Comparison of ENCODE assay signal across 28 cellular contexts in the genomic region with DNA sequence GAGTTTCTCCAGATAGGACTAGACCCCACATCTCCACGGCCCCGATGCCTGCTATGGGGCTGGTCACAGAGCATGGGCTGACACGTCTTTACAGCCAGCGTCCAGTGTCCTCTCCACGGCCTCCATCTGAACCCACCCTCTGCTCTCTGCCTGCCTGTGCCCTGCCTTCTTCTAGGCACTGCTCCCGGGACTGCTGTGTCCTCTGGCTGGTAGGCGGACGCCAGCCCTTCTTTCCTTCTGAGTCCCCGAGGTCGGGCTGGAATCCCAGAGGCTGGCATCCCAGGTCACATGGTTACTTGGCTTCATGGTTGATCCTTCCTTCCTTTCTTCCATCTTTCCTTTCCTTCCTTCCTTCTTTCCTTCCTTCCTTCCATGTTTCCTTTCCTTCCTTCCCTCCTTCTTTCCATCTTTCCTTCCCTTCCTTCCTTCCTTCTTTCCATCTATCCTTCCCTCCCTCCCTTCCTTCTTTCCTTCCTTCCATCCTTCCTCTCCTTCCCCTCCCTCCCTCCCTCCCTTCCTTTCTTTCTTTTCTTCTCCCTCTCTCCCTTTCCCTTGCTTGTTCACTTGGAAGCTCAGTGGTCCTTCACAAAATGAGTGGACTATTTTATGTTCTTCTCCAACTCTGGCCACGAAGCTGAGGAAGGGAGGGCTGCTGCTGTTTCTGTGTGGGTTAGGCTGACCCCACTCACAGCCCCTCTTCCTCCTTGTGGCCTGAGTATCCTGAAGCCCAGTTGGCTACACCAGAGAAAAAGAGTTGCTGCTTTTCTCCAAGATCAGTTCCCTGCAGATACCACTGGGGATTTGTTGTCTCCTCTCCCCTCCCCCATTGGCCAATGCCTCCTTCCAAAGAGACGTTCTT.
A peak's percentile ranks its signal among the peaks of the same experiment; 100 is the strongest.
DNase-seq lines count a peak whose midpoint lies in the region; ATAC-seq and TF ChIP-seq lines count a peak whose summit lies in the region.
"Had no signal": no experiment of that assay in that cellular context is flagged by ENCODE, and none has a peak within 500 bp of the region (broad histone marks: within the 10 kb centered on the region; RNA-seq: fewer than 3 reads in every experiment).

No MANE protein-coding gene starts in this region.

- no peak overlapping the region for H2BK120ac ChIP-seq in H9 (ENCODE audit: low read depth, low read length, poor library complexity, severe bottlenecking)

- H3K4me1 ChIP-seq in H9 (ENCODE audit: insufficient read depth, low read length) (peaks cover 5% of the 10 kb centered on the region; the same call in 1 of the 2 replicates), skeletal muscle tissue (ENCODE audit: control insufficient read depth in 3 of 3, insufficient read depth in 3 of 3, low read length in 3 of 3) (peaks cover 3 to 19% (median 10%) of the 10 kb centered on the region in 3 donors)
- H3K4me1 ChIP-seq: ascending aorta, pancreas had no signal

- no peak overlapping the region for H3T11ph ChIP-seq in H9 (ENCODE audit: low read length)

- no peak overlapping the region for H3K18ac ChIP-seq in H9 (ENCODE audit: insufficient read length, low read depth, low read length)

- no peaks in the 10 kb centered on the region; a peak in 1 of 5 replicates for H3K9me3 Mint-ChIP-seq in H9
- no peaks in the 10 kb centered on the region for H3K9me3 Mint-ChIP-seq in chondrocyte (ENCODE audit: low read depth)
- H3K9me3 Mint-ChIP-seq: activated naive CD8-positive, alpha-beta T cell treated with anti-CD3 and anti-CD28 coated beads for 36 hours; central memory CD8-positive, alpha-beta T cell had no signal

- H3K27me3 ChIP-seq in H9 (ENCODE audit: insufficient read depth, low read length) = no peaks in the 10 kb centered on the region
- no peaks in the 10 kb centered on the region for H3K27me3 ChIP-seq in layer of hippocampus (ENCODE audit: control insufficient read depth, insufficient read depth, low read length)
- peaks cover 0 to 2% (median 0%) of the 10 kb centered on the region in 3 donors for H3K27me3 ChIP-seq in skeletal muscle tissue (ENCODE audit: control insufficient read depth in 3 of 3, insufficient read depth in 3 of 3, low read length in 3 of 3)
- H3K27me3 ChIP-seq: ascending aorta, pancreas, stomach, transverse colon had no signal

- no peak overlapping the region for H2BK20ac ChIP-seq in H9 (ENCODE audit: low read depth, low read length, poor library complexity, severe bottlenecking)

- H3K4me3 ChIP-seq in coronary artery (no peak overlapping the region), skeletal muscle tissue (ENCODE audit: low read length in 3 of 3) (no peak overlapping the region)
- H3K4me3 ChIP-seq: ascending aorta, pancreas, SK-N-MC, stomach, transverse colon had no signal

- H3K27ac ChIP-seq in H9 (ENCODE audit: insufficient read length, low read depth, low read length) = no peak overlapping the region
- H3K27ac ChIP-seq in coronary artery = peak overlapping the region; percentile 28 to 59
- H3K27ac ChIP-seq in layer of hippocampus (ENCODE audit: low read depth, low read length) = peak overlapping the region; percentile 60
- peak overlapping the region; percentile 30 for H3K27ac ChIP-seq in skeletal muscle tissue (ENCODE audit: low read depth, low read length)
- H3K27ac ChIP-seq: ascending aorta, epithelial cell of prostate, KMS-11, pancreas, SK-N-MC, stomach, transverse colon had no signal

- H2BK15ac ChIP-seq in H9 (ENCODE audit: low read depth, low read length) = no peak overlapping the region

- no peaks in the 10 kb centered on the region for H3K79me1 ChIP-seq in H9 (ENCODE audit: insufficient read depth, low read depth, low read length, poor library complexity, severe bottlenecking)

- no peak overlapping the region for H4K8ac ChIP-seq in H9 (replicated peaks; ENCODE audit: insufficient read length, low read depth, low read length)

- DNase-seq in H9 = no peak
- DNase-seq in coronary artery (ENCODE audit: low spot score) = no peak
- no peak for DNase-seq in chondrocyte (ENCODE audit: low spot score)
- DNase-seq: activated naive CD8-positive, alpha-beta T cell treated with anti-CD3 and anti-CD28 coated beads for 36 hours; activated T-cell treated with anti-CD3 and anti-CD28 coated beads for 4 hours; Caco-2; DMS79; GDM1; MM.1S; naive B cell; NCI-H2081 treated with DMSO at 0.1 percent for 48 hours; NCI-H345; NCI-H748 treated with DMSO at 0.1 percent for 48 hours; retina; stimulated activated CD4-positive, alpha-beta T cell treated with anti-CD3 and anti-CD28 coated beads, Interleukin-2, amount 100 ng/mL, for 24 hours; stomach; transverse colon had no signal

- H3K79me2 ChIP-seq in H9 (ENCODE audit: insufficient read depth, low read length) = no peaks in the 10 kb centered on the region

- H2AK5ac ChIP-seq in H9 (ENCODE audit: insufficient read length, low read length) = no peak overlapping the region

- H3K56ac ChIP-seq in H9 (ENCODE audit: insufficient read length, low read depth, low read length) = no peak overlapping the region

- H4K5ac ChIP-seq in H9 (ENCODE audit: insufficient read length, low read depth, low read length) = no peak overlapping the region

- H3K36me3 ChIP-seq in skeletal muscle tissue (ENCODE audit: control insufficient read depth in 3 of 3, insufficient read depth in 3 of 3, low read length in 3 of 3) = no peaks in the 10 kb centered on the region
- H3K36me3 ChIP-seq: ascending aorta, pancreas, stomach, transverse colon had no signal

- no peaks in the 10 kb centered on the region for H3K23me2 ChIP-seq in H9 (ENCODE audit: insufficient read length, low read depth, low read length, poor library complexity, severe bottlenecking)

- H2BK5ac ChIP-seq in H9 (ENCODE audit: insufficient read length, low read length) = no peak overlapping the region

- H3K27ac Mint-ChIP-seq in H9 (peak overlapping the region; percentile 1 to 27 (median 6); a peak in 1 of 7 replicates), chondrocyte (ENCODE audit: unreplicated experiment) (no peak overlapping the region)
- H3K27ac Mint-ChIP-seq: activated naive CD8-positive, alpha-beta T cell treated with anti-CD3 and anti-CD28 coated beads for 36 hours had no signal

- H3K4me2 ChIP-seq in H9 (ENCODE audit: insufficient read depth, insufficient read length, low read length) = no peak overlapping the region
- H3K4me2 ChIP-seq: KMS-11 had no signal

- H2BK12ac ChIP-seq in H9 (ENCODE audit: insufficient read length, low read depth, low read length) = no peak overlapping the region

- H2AFZ ChIP-seq in H9 (ENCODE audit: low read length) = no peak overlapping the region

- H3K9me3 ChIP-seq in H9 (ENCODE audit: control insufficient read depth, low read depth, low read length) (no peaks in the 10 kb centered on the region), skeletal muscle tissue (ENCODE audit: control insufficient read depth in 3 of 3, low read length in 3 of 3) (no peaks in the 10 kb centered on the region)
- H3K9me3 ChIP-seq: ascending aorta, Caco-2, pancreas, stomach, transverse colon had no signal

- H3K4me3 Mint-ChIP-seq in H9 = 0 out of 5 replicates have a peak overlapping the region, but pooled peaks of 1 of the 2 experiments have one; percentile 16
- no peak overlapping the region for H3K4me3 Mint-ChIP-seq in chondrocyte (ENCODE audit: unreplicated experiment)
- H3K4me3 Mint-ChIP-seq: activated naive CD8-positive, alpha-beta T cell treated with anti-CD3 and anti-CD28 coated beads for 36 hours; central memory CD8-positive, alpha-beta T cell had no signal

- no peak overlapping the region for H3K23ac ChIP-seq in H9 (ENCODE audit: insufficient read length, low read depth, low read length)

- peaks cover 20% of the 10 kb centered on the region for H3K27me3 Mint-ChIP-seq in H9 (ENCODE audit: low read depth)
- H3K27me3 Mint-ChIP-seq in chondrocyte (ENCODE audit: low read depth) = peaks cover 56% of the 10 kb centered on the region

- no CpG with 5 or more reads among the region's 12 CpGs for WGBS in H9 (ENCODE audit: extremely low coverage, insufficient read length, low lambda C conversion rate)

- TF ChIP-seq CTCF in H9 (conservative IDR thresholded peaks at IDR 0.05) (no peak), coronary artery (IDR thresholded peaks at IDR 0.05) (no peak), chondrocyte (IDR thresholded peaks at IDR 0.05) (no peak)

- no peak overlapping the region for H3K4ac ChIP-seq in H9 (ENCODE audit: low read depth, low read length)

- H3K36me3 Mint-ChIP-seq in H9 (ENCODE audit: insufficient read depth in 1 of 3, low read depth in 3 of 3) = peaks cover 0 to 5% (median 0%) of the 10 kb centered on the region in 3 experiments; a peak in 1 of 7 replicates
- H3K36me3 Mint-ChIP-seq in chondrocyte (ENCODE audit: low read depth) = no peaks in the 10 kb centered on the region
- H3K36me3 Mint-ChIP-seq: activated naive CD8-positive, alpha-beta T cell treated with anti-CD3 and anti-CD28 coated beads for 36 hours; naive B cell had no signal

- no peak overlapping the region; the same call in 1 of the 2 replicates for H3K14ac ChIP-seq in H9 (ENCODE audit: insufficient read depth, low read length)

- ATAC-seq in GM18858 (IDR thresholded peaks at IDR 0.05; ENCODE audit: unreplicated experiment) (no peak), HG03280 (IDR thresholded peaks at IDR 0.05; ENCODE audit: unreplicated experiment) (no peak)
- ATAC-seq: activated CD4-positive, CD25-positive, alpha-beta regulatory T cell treated with anti-CD3 and anti-CD28 coated beads, Interleukin-2, amount 50 U/mL, for 24 hours; pancreas had no signal

- no peaks in the 10 kb centered on the region for H4K20me1 ChIP-seq in H9 (ENCODE audit: control insufficient read depth, insufficient read depth, insufficient read length)

- H3K9ac ChIP-seq in H9 (ENCODE audit: extremely low read depth, insufficient read length, low read length) (no peak overlapping the region), skeletal muscle tissue (ENCODE audit: low read depth in 1 of 3, low read length in 3 of 3) (peak overlapping the region in 1 of 3 donors; percentile 12)
- H3K9ac ChIP-seq: KMS-11 had no signal

- no peak overlapping the region for H4K91ac ChIP-seq in H9 (ENCODE audit: insufficient read length, low read depth, low read length)

- peaks cover 48 to 61% of the 10 kb centered on the region in 2 experiments for H3K4me1 Mint-ChIP-seq in H9
- peaks cover 6% of the 10 kb centered on the region for H3K4me1 Mint-ChIP-seq in chondrocyte (ENCODE audit: low read depth)
- H3K4me1 Mint-ChIP-seq: activated naive CD8-positive, alpha-beta T cell treated with anti-CD3 and anti-CD28 coated beads for 36 hours; central memory CD8-positive, alpha-beta T cell had no signal
